ENCODE assay signal across 23 cellular contexts in genomic region chr4:40303751-40304150, GRCh38. TPM values are rescaled to one million over a fixed set of nuclear protein-coding genes. Genes with fewer than 3 reads are reported as not detected.
"Had no signal": no experiment of that assay in that cellular context is flagged by ENCODE, and none has a peak within 500 bp of the region (broad histone marks: within the 10 kb centered on the region; RNA-seq: fewer than 3 reads in every experiment).

No MANE protein-coding gene starts in this region.

- FAIRE-seq: pancreas, small intestine had no signal

- H3K36me3 Mint-ChIP-seq: brain had no signal

- H3K4me3 ChIP-seq: colonic mucosa, hepatocyte, mucosa of descending colon, pancreas, right lobe of liver, tibial artery, uterus had no signal

- H3K27me3 Mint-ChIP-seq: brain; naive B cell; stimulated activated memory B cell treated with anti-CD40 and anti-IgM and Interleukin-4, amounts not matched to agents 10 μg/mL and 1 μg/mL and 100 μg/mL, for 72 hours had no signal

- H3K27ac Mint-ChIP-seq: brain, endodermal cell had no signal

- ATAC-seq: activated CD4-positive, CD25-positive, alpha-beta regulatory T cell treated with anti-CD3 and anti-CD28 coated beads, Interleukin-2, amount 50 U/mL, for 24 hours; mucosa of descending colon; pancreas; right lobe of liver; stimulated activated memory B cell treated with anti-CD40 and anti-IgM and Interleukin-4, amounts not matched to agents 10 μg/mL and 1 μg/mL and 100 μg/mL, for 72 hours had no signal

- H3K36me3 ChIP-seq: colonic mucosa, neutrophil, pancreas, right lobe of liver, tibial artery, uterus had no signal

- H3K27me3 ChIP-seq: colonic mucosa, hepatocyte, neutrophil, pancreas, right lobe of liver, uterus had no signal

- DNase-seq: activated gamma-delta T cell; anterior cingulate cortex; central memory CD4-positive, alpha-beta T cell; colonic mucosa; endodermal cell; foreskin fibroblast; mesenchymal stem cell; mucosa of descending colon; naive B cell; pancreas; right lobe of liver; small intestine; stimulated activated CD4-positive, alpha-beta T cell treated with anti-CD3 and anti-CD28 coated beads, Interleukin-4, amount 100 ng/mL, for 24 hours; SW 1271; uterus had no signal

- H3K27ac ChIP-seq: colonic mucosa, epithelial cell of prostate, hepatocyte, neutrophil, pancreas, right lobe of liver, tibial artery, uterus had no signal

- H3K4me1 ChIP-seq: colonic mucosa, pancreas, right lobe of liver, tibial artery, uterus had no signal

- H3K4me2 ChIP-seq: hepatocyte had no signal

- H2AFZ ChIP-seq: hepatocyte had no signal

- H3K4me3 Mint-ChIP-seq: brain; endodermal cell; stimulated activated memory B cell treated with anti-CD40 and anti-IgM and Interleukin-4, amounts not matched to agents 10 μg/mL and 1 μg/mL and 100 μg/mL, for 72 hours had no signal

- H3K9me3 ChIP-seq: colonic mucosa, mucosa of descending colon, neutrophil, pancreas, right lobe of liver, uterus had no signal

- H3K79me2 ChIP-seq: hepatocyte had no signal

RNA-seq across cellular contexts. Expression of gene CHRNA9, which starts 31.4 kb away (rescaled TPM):
- total RNA-seq: colonic mucosa, glomerular endothelial cell, mucosa of descending colon, pancreas, right lobe of liver, uterus had no signal
- polyA plus RNA-seq: pancreas had no signal
